In the genomic region with DNA sequence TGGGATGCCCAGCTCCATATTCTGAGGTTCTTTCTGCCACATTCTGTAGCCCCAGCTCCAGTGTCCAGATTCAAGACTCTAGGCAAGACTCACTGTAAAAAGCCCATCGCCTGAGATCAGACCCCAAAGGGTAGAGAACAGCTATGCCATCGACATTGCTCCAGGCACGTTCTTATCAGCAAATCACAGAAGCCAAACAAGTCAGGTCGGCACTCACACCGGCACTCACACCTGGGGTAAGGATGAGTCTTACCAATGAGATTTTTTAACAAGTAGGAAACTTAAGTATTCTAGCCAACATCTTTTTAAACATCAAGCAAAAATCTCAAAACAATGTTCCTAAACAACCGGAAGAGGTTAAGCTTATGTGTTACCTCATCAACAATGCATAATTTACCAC, we compare ENCODE assay signal across 2 cellular contexts.
TF ChIP-seq lines count a peak whose summit lies in the region.

No MANE protein-coding gene starts in this region.

TF ChIP-seq in A549, 52 proteins besides CTCF, POLR2A, EP300 and RAD21:
- TF ChIP-seq TP53 (CRISPR knock-in tag; IDR thresholded peaks at IDR 0.05): no peak
- TF ChIP-seq KDM5A (IDR thresholded peaks at IDR 0.05): no peak
- no peak for TF ChIP-seq CBX8 (IDR thresholded peaks at IDR 0.05)
- no peak for TF ChIP-seq SREBF2 (IDR thresholded peaks at IDR 0.05)
- TF ChIP-seq FOXS1 (CRISPR knock-in tag; IDR thresholded peaks at IDR 0.05): no peak

TF ChIP-seq in WTC11, 78 proteins besides CTCF, POLR2A, EP300 and RAD21:
- no peak for TF ChIP-seq TP53 (CRISPR knock-in tag; IDR thresholded peaks at IDR 0.05)
- no peak for TF ChIP-seq TCF7 (CRISPR knock-in tag; IDR thresholded peaks at IDR 0.05; ENCODE audit: low read depth)
- TF ChIP-seq NFYB (CRISPR knock-in tag; conservative IDR thresholded peaks at IDR 0.05; ENCODE audit: low read depth): no peak
TF ChIP-seq in WTC11: peak in this region for 0.
